In genomic region chr1:20867847-20868246, GRCh38 we compare ENCODE assay signal across 31 cellular contexts.
DNase-seq lines count a peak whose midpoint lies in the region; ATAC-seq, FAIRE-seq and TF ChIP-seq lines count a peak whose summit lies in the region.
"Had no signal": no experiment of that assay in that cellular context is flagged by ENCODE, and none has a peak within 500 bp of the region (broad histone marks: within the 10 kb centered on the region; RNA-seq: fewer than 3 reads in every experiment).

No MANE protein-coding gene starts in this region.

- no peak for TF ChIP-seq POLR2A in GM12892 (IDR thresholded peaks at IDR 0.05; ENCODE audit: low read depth, low read length)

- no peak overlapping the region for H3K4me3 ChIP-seq in keratinocyte (ENCODE audit: control insufficient read depth in 2 of 3, extremely low read depth in 1 of 3, insufficient read depth in 2 of 3, low read depth in 1 of 3, low read length in 3 of 3)
- H3K4me3 ChIP-seq: ascending aorta, BLaER1, heart left ventricle, lower lobe of right lung, mucosa of descending colon, right atrium auricular region, SK-N-MC, spleen, upper lobe of left lung had no signal

- H3K9ac ChIP-seq in keratinocyte (ENCODE audit: control insufficient read depth, extremely low read depth, insufficient read depth, low read length), result no peak overlapping the region
- H3K9ac ChIP-seq: BLaER1, parathyroid adenoma had no signal

- DNase-seq in EL (peak; percentile 55), NCI-H2171 (lab: John Stamatoyannopoulos, UW) (peak; percentile 4), dedifferentiated amniotic fluid mesenchymal stem cell (ENCODE audit: extremely low spot score) (peak; percentile 47), keratinocyte (ENCODE audit: low read depth, low spot score) (peak; percentile 2), SK-N-DZ (ENCODE audit: low spot score) (no peak), GM12892 (ENCODE audit: insufficient read length) (no peak)
- no peak for DNase-seq in activated T-helper 1 cell treated with anti-CD3 and anti-CD28 coated beads, Interleukin-12 subunit alpha, Interleukin-12 subunit beta, Interleukin-2, Interleukin-4 antibody, amounts not matched to agents 30 ng/mL and 10 ng/mL and 1 ng/mL, durations not matched to agents 14 hours and 24 hours and 36 hours (ENCODE audit: low spot score)
- DNase-seq: activated CD4-positive, alpha-beta T cell treated with anti-CD3 and anti-CD28 coated beads for 36 hours; activated CD8-positive, alpha-beta T cell treated with anti-CD3 and anti-CD28 coated beads, Interleukin-2, amount 10 ng/mL, durations not matched to agents 7 days and 5 days; activated effector memory CD4-positive, alpha-beta T cell treated with Interleukin-2 at 50 U/mL for 16 hours; Caco-2; central memory CD4-positive, alpha-beta T cell; dermis blood vessel endothelial cell; heart left ventricle; lower lobe of right lung; mucosa of descending colon; NCI-H2029 treated with DMSO at 0.1 percent for 48 hours; NCI-H226; NCI-H748 treated with DMSO at 0.1 percent for 48 hours; spleen; upper lobe of left lung had no signal

- peaks cover 6% of the 10 kb centered on the region for H3K4me1 Mint-ChIP-seq in activated T-helper 1 cell treated with anti-CD3 and anti-CD28 coated beads, Interleukin-12 subunit alpha, Interleukin-12 subunit beta, Interleukin-2, Interleukin-4 antibody, amounts not matched to agents 30 ng/mL and 10 ng/mL and 1 ng/mL, durations not matched to agents 14 hours and 24 hours and 36 hours (ENCODE audit: low read depth)
- H3K4me1 Mint-ChIP-seq: nephron had no signal

- no peaks in the 10 kb centered on the region for H3K9me1 ChIP-seq in keratinocyte (ENCODE audit: control insufficient read depth, extremely low read depth, insufficient read depth, low read length)

- no peaks in the 10 kb centered on the region for H3K27me3 ChIP-seq in keratinocyte (ENCODE audit: control insufficient read depth, extremely low read depth, insufficient read depth, low read length)
- H3K27me3 ChIP-seq: ascending aorta, BLaER1, heart left ventricle, right atrium auricular region, spleen, upper lobe of left lung had no signal

- no peaks in the 10 kb centered on the region for H3K9me3 Mint-ChIP-seq in activated T-helper 1 cell treated with anti-CD3 and anti-CD28 coated beads, Interleukin-12 subunit alpha, Interleukin-12 subunit beta, Interleukin-2, Interleukin-4 antibody, amounts not matched to agents 30 ng/mL and 10 ng/mL and 1 ng/mL, durations not matched to agents 14 hours and 24 hours and 36 hours
- H3K9me3 Mint-ChIP-seq: nephron had no signal

- H3K4me1 ChIP-seq in keratinocyte (ENCODE audit: control insufficient read depth, extremely low read depth, insufficient read depth, low read length), result peaks cover 10% of the 10 kb centered on the region
- H3K4me1 ChIP-seq: ascending aorta, BLaER1, Caco-2, heart left ventricle, lower lobe of right lung, right atrium auricular region had no signal

- H3K27me3 Mint-ChIP-seq in activated T-helper 1 cell treated with anti-CD3 and anti-CD28 coated beads, Interleukin-12 subunit alpha, Interleukin-12 subunit beta, Interleukin-2, Interleukin-4 antibody, amounts not matched to agents 30 ng/mL and 10 ng/mL and 1 ng/mL, durations not matched to agents 14 hours and 24 hours and 36 hours (ENCODE audit: insufficient read depth), result no peaks in the 10 kb centered on the region
- H3K27me3 Mint-ChIP-seq: activated CD4-positive, alpha-beta T cell treated with anti-CD3 and anti-CD28 coated beads for 36 hours; activated naive CD8-positive, alpha-beta T cell had no signal

- no peak overlapping the region for H3K4me3 Mint-ChIP-seq in activated T-helper 1 cell treated with anti-CD3 and anti-CD28 coated beads, Interleukin-12 subunit alpha, Interleukin-12 subunit beta, Interleukin-2, Interleukin-4 antibody, amounts not matched to agents 30 ng/mL and 10 ng/mL and 1 ng/mL, durations not matched to agents 14 hours and 24 hours and 36 hours
- H3K4me3 Mint-ChIP-seq: activated CD4-positive, alpha-beta T cell treated with anti-CD3 and anti-CD28 coated beads for 36 hours; activated CD8-positive, alpha-beta T cell treated with anti-CD3 and anti-CD28 coated beads, Interleukin-2, amount 10 ng/mL, durations not matched to agents 7 days and 5 days; activated naive CD8-positive, alpha-beta T cell; nephron had no signal

- no peaks in the 10 kb centered on the region for H3K79me2 ChIP-seq in keratinocyte (ENCODE audit: control insufficient read depth, insufficient read depth, low read length)
- H3K79me2 ChIP-seq: parathyroid adenoma had no signal

- no peak overlapping the region for H3K4me2 ChIP-seq in keratinocyte (ENCODE audit: control insufficient read depth, extremely low read depth, insufficient read depth, low read depth, low read length)
- H3K4me2 ChIP-seq: BLaER1 had no signal

- H3K36me3 Mint-ChIP-seq in activated T-helper 1 cell treated with anti-CD3 and anti-CD28 coated beads, Interleukin-12 subunit alpha, Interleukin-12 subunit beta, Interleukin-2, Interleukin-4 antibody, amounts not matched to agents 30 ng/mL and 10 ng/mL and 1 ng/mL, durations not matched to agents 14 hours and 24 hours and 36 hours (ENCODE audit: low read depth), result peaks cover 13% of the 10 kb centered on the region

- TF ChIP-seq CTCF in keratinocyte (optimal IDR thresholded peaks at IDR 0.05 in 1 of 3, IDR thresholded peaks at IDR 0.05 in 1 of 3, conservative IDR thresholded peaks at IDR 0.05 in 1 of 3; ENCODE audit: extremely low read depth in 1 of 3, insufficient read depth in 2 of 3, low read length in 3 of 3), result no peak

- no peaks in the 10 kb centered on the region for H4K20me1 ChIP-seq in keratinocyte (ENCODE audit: control insufficient read depth, extremely low read depth, insufficient read depth, low read length)
- H4K20me1 ChIP-seq: BLaER1 had no signal

- no peak overlapping the region for H2AFZ ChIP-seq in keratinocyte (ENCODE audit: control insufficient read depth, low read length)
- H2AFZ ChIP-seq: parathyroid adenoma had no signal

- no peak overlapping the region for H3K27ac ChIP-seq in keratinocyte (ENCODE audit: control insufficient read depth, insufficient read depth, low read length)
- H3K27ac ChIP-seq: ascending aorta, BLaER1, heart left ventricle, lower lobe of right lung, parathyroid adenoma, right atrium auricular region, RWPE1, SK-N-MC, spleen, upper lobe of left lung had no signal

- no peaks in the 10 kb centered on the region for H3K9me3 ChIP-seq in keratinocyte (ENCODE audit: control insufficient read depth, low read depth, low read length)
- H3K9me3 ChIP-seq: ascending aorta, BLaER1, Caco-2, heart left ventricle, lower lobe of right lung, mucosa of descending colon, right atrium auricular region, spleen, upper lobe of left lung had no signal

- peaks cover 5 to 16% of the 10 kb centered on the region in 2 experiments for H3K36me3 ChIP-seq in keratinocyte (ENCODE audit: control insufficient read depth in 2 of 2, extremely low read depth in 1 of 2, insufficient read depth in 2 of 2, low read length in 2 of 2)

- dilution Hi-C loops in keratinocyte (cut with MboI; ENCODE audit: extremely low pct_ligation_motif_present, low sequenced_read_pairs), result no loop called here

- intact Hi-C loops in activated T-helper 1 cell treated with anti-CD3 and anti-CD28 coated beads, Interleukin-12 subunit alpha, Interleukin-12 subunit beta, Interleukin-2, Interleukin-4 antibody, amounts not matched to agents 30 ng/mL and 10 ng/mL and 1 ng/mL, durations not matched to agents 14 hours and 24 hours and 36 hours (cut with micrococcal nuclease), result no loop called here

- peak; percentile 20 for FAIRE-seq in keratinocyte (lab: Jason Lieb, UNC)
- no peak for FAIRE-seq in GM12892 (lab: Jason Lieb, UNC)
- FAIRE-seq: endometrium had no signal

- ATAC-seq in GM18520 (IDR thresholded peaks at IDR 0.05; ENCODE audit: unreplicated experiment), result no peak
- ATAC-seq: activated CD4-positive, alpha-beta T cell treated with anti-CD3 and anti-CD28 coated beads for 36 hours; activated CD8-positive, alpha-beta T cell treated with anti-CD3 and anti-CD28 coated beads, Interleukin-2, amount 10 ng/mL, durations not matched to agents 7 days and 5 days; heart left ventricle; lower lobe of right lung had no signal

- H3K27ac Mint-ChIP-seq in activated T-helper 1 cell treated with anti-CD3 and anti-CD28 coated beads, Interleukin-12 subunit alpha, Interleukin-12 subunit beta, Interleukin-2, Interleukin-4 antibody, amounts not matched to agents 30 ng/mL and 10 ng/mL and 1 ng/mL, durations not matched to agents 14 hours and 24 hours and 36 hours, result no peak overlapping the region
- H3K27ac Mint-ChIP-seq: activated CD4-positive, alpha-beta T cell treated with anti-CD3 and anti-CD28 coated beads for 36 hours; activated CD8-positive, alpha-beta T cell treated with anti-CD3 and anti-CD28 coated beads, Interleukin-2, amount 10 ng/mL, durations not matched to agents 7 days and 5 days; activated naive CD8-positive, alpha-beta T cell; nephron had no signal

Comparison
In these comparisons a context has a peak if more than half of its experiments do, and no peak if none do; other contexts are left out.
1. DNase-seq: peak in EL (single experiment), NCI-H2171 (single experiment), dedifferentiated amniotic fluid mesenchymal stem cell (single experiment) and keratinocyte (single experiment); none in SK-N-DZ (single experiment), GM12892 (single experiment) and activated T-helper 1 cell treated with anti-CD3 and anti-CD28 coated beads, Interleukin-12 subunit alpha, Interleukin-12 subunit beta, Interleukin-2, Interleukin-4 antibody, amounts not matched to agents 30 ng/mL and 10 ng/mL and 1 ng/mL, durations not matched to agents 14 hours and 24 hours and 36 hours (single experiment).